9 cellular contexts compared by ENCODE assay signal in the genomic region with DNA sequence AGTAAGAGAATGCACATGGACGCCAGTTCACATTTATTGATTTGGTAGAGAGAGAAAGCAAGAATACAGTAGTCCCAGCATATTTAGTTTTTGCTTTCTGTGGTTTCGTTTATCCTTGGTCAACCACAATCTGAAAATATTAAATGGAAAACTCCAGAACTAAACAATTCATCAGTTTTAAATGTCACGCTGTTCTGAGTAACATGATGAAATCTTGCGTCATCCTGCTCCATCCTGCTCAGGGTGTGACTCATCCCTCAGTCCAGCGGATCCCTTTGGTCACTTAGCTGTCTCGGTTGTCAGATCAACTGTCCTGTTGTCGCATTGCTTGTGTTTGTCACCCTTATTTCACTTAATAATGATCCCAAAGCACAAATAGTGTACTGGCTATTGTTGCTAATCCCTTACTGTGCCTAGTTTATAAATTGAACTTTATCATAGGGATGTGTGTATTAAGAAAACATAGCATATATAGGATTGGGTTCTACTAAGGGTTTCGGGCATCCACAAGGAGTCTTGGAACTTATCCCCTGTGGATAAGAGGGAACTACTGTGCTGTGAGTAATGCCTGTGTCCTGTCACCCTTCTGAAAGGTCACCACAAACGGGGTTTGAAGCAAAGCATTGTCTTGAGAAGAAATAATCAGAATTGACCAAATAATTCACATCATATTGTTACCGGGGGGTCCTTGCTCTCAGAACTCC.
DNase-seq lines count a peak whose midpoint lies in the region; ATAC-seq and TF ChIP-seq lines count a peak whose summit lies in the region.
"Had no signal": no experiment of that assay in that cellular context is flagged by ENCODE, and none has a peak within 500 bp of the region (broad histone marks: within the 10 kb centered on the region; RNA-seq: fewer than 3 reads in every experiment).

No MANE protein-coding gene starts in this region.

- H3K27ac ChIP-seq in osteoblast (ENCODE audit: low read depth, low read length): no peak overlapping the region

- peak overlapping the region; percentile 10 for H2AFZ ChIP-seq in osteoblast (ENCODE audit: low read length)

- ATAC-seq in left colon (no peak), HG03095 (IDR thresholded peaks at IDR 0.05; ENCODE audit: unreplicated experiment) (no peak)

- H3K79me2 ChIP-seq in osteoblast (ENCODE audit: insufficient read depth, low read length): no peaks in the 10 kb centered on the region

- DNase-seq in GM03348 (ENCODE audit: low spot score) (peak; percentile 22), NCI-H460 (ENCODE audit: extremely low read depth, low read depth) (peak; percentile 72), cardiac fibroblast (ENCODE audit: low read depth in 2 of 2) (peak; percentile 47 to 81), osteoblast (ENCODE audit: insufficient read length, low spot score, missing footprints) (no peak), left colon (no peak), NCI-H2196 (lab: John Stamatoyannopoulos, UW; ENCODE audit: unreplicated experiment) (no peak), GOT3 (lab: John Stamatoyannopoulos, UW) (no peak)
- DNase-seq: NCI-H510A had no signal

- no peaks in the 10 kb centered on the region for H3K4me1 ChIP-seq in osteoblast (ENCODE audit: insufficient read depth, low read length)

- H3K9me3 ChIP-seq in osteoblast (ENCODE audit: low read depth, low read length): no peaks in the 10 kb centered on the region

- no peaks in the 10 kb centered on the region for H3K27me3 ChIP-seq in osteoblast (ENCODE audit: insufficient read depth, low read length)

- H3K4me2 ChIP-seq in osteoblast (ENCODE audit: insufficient read depth, low read length): no peak overlapping the region

- intact Hi-C loops in left colon (cut with DNase I, micrococcal nuclease): no loop called here

- H4K20me1 ChIP-seq in osteoblast (ENCODE audit: insufficient read depth, low read length): no peaks in the 10 kb centered on the region

- H3K4me3 ChIP-seq in cardiac fibroblast (replicated peaks in 1 of 2; ENCODE audit: low read depth in 2 of 2, low read length in 2 of 2) (no peak overlapping the region), osteoblast (ENCODE audit: insufficient read depth, low read length) (no peak overlapping the region)

- no peaks in the 10 kb centered on the region for H3K36me3 ChIP-seq in osteoblast (ENCODE audit: insufficient read depth, low read length)

- TF ChIP-seq CTCF in cardiac fibroblast (IDR thresholded peaks at IDR 0.05; ENCODE audit: low read depth, low read length) (no peak), osteoblast (IDR thresholded peaks at IDR 0.05; ENCODE audit: extremely low read depth, low read depth, low read length) (no peak)

Comparison
In these comparisons a context has a peak if more than half of its experiments do, and no peak if none do; other contexts are left out.
1. DNase-seq: peak in GM03348 (single experiment), NCI-H460 (single experiment) and cardiac fibroblast (2 of 2); none in osteoblast (single experiment), left colon (0 of 2), NCI-H2196 (single experiment) and GOT3 (single experiment).